ENCODE assay signal across 8 cellular contexts in genomic region chr1:246506785-246507639, GRCh38. TPM values are rescaled to one million over a fixed set of nuclear protein-coding genes. Genes with fewer than 3 reads are reported as not detected.
DNase-seq lines count a peak whose midpoint lies in the region; ATAC-seq and TF ChIP-seq lines count a peak whose summit lies in the region.

SMYD3 (minus strand) TSS chr1:246507279.

- H3K36me3 ChIP-seq in BE2C, result peaks cover 3% of the 10 kb centered on the region; the same call in 1 of the 2 replicates
- no peaks in the 10 kb centered on the region for H3K36me3 ChIP-seq in right lobe of liver

- DNase-seq in BE2C, result peak; percentile 87
- peak; percentile 82 for DNase-seq in NCI-H460 (ENCODE audit: extremely low read depth, low read depth)
- peak; percentile 78 for DNase-seq in activated CD4-positive, alpha-beta T cell treated with anti-CD3 and anti-CD28 coated beads for 48 hours
- DNase-seq in right lobe of liver, result peak; percentile 80 to 86 (median 84)
- DNase-seq in stimulated activated CD4-positive, alpha-beta T cell treated with anti-CD3 and anti-CD28 coated beads, Interleukin-4, amount 100 ng/mL, for 4 hours, result peak; percentile 66 to 71

- H3K27me3 ChIP-seq in BE2C, result no peaks in the 10 kb centered on the region
- H3K27me3 ChIP-seq in right lobe of liver, result no peaks in the 10 kb centered on the region

- H3K27ac Mint-ChIP-seq in dendritic cell treated with granulocyte-macrophage colony-stimulating factor and Interleukin-4, amounts not matched to agents 40 ng/mL and 50 ng/mL, for 4 days, result peak within 1 kb of the TSS; percentile 72

- H3K4me1 Mint-ChIP-seq in dendritic cell treated with granulocyte-macrophage colony-stimulating factor and Interleukin-4, amounts not matched to agents 40 ng/mL and 50 ng/mL, for 4 days (ENCODE audit: low read depth), result peaks cover 20% of the 10 kb centered on the region

- H3K27ac ChIP-seq in right lobe of liver, result peak within 1 kb of the TSS in 1 of 3 donors; percentile 3

- TF ChIP-seq POLR2A in GM19099 (IDR thresholded peaks at IDR 0.05; ENCODE audit: extremely low read depth, insufficient read length, low read depth) (peak; percentile 71), right lobe of liver (IDR thresholded peaks at IDR 0.05) (peak; percentile 26)

- H3K36me3 Mint-ChIP-seq in dendritic cell treated with granulocyte-macrophage colony-stimulating factor and Interleukin-4, amounts not matched to agents 40 ng/mL and 50 ng/mL, for 4 days (ENCODE audit: low read depth), result peaks cover 6% of the 10 kb centered on the region

- no peaks in the 10 kb centered on the region for H3K9me3 Mint-ChIP-seq in dendritic cell treated with granulocyte-macrophage colony-stimulating factor and Interleukin-4, amounts not matched to agents 40 ng/mL and 50 ng/mL, for 4 days

- peak within 1 kb of the TSS; percentile 85 for H3K4me3 Mint-ChIP-seq in dendritic cell treated with granulocyte-macrophage colony-stimulating factor and Interleukin-4, amounts not matched to agents 40 ng/mL and 50 ng/mL, for 4 days

- intact Hi-C loops in dendritic cell treated with granulocyte-macrophage colony-stimulating factor and Interleukin-4, amounts not matched to agents 40 ng/mL and 50 ng/mL, for 4 days (cut with micrococcal nuclease), result no loop called here
- intact Hi-C loops in right lobe of liver (cut with DNase I), result loop anchor here in 1 of 2 donors (10.0 kb wide), 1 partner anchor 188 kb away; no protein-coding TSS in a partner anchor

- TF ChIP-seq CTCF in BE2C (IDR thresholded peaks at IDR 0.05; ENCODE audit: low read depth, low read length) (0 out of 2 replicates have a peak, but pooled peaks have one; percentile 2), right lobe of liver (IDR thresholded peaks at IDR 0.05) (peak in 2 of 4 donors; percentile 26 to 27)

- ATAC-seq in HG03378 (IDR thresholded peaks at IDR 0.05; ENCODE audit: unreplicated experiment) (peak; percentile 82), right lobe of liver (peak; percentile 97 to 99 (median 99))

- H3K4me1 ChIP-seq in BE2C (no peaks in the 10 kb centered on the region), right lobe of liver (no peaks in the 10 kb centered on the region)

- under 1% methylated on average over 32 of the region's 82 CpGs for WGBS in right lobe of liver (ENCODE audit: insufficient coverage, low coverage, low lambda C conversion rate, missing lambda C conversion rate)

- peaks cover 9% of the 10 kb centered on the region for H3K27me3 Mint-ChIP-seq in dendritic cell treated with granulocyte-macrophage colony-stimulating factor and Interleukin-4, amounts not matched to agents 40 ng/mL and 50 ng/mL, for 4 days

- peak within 1 kb of the TSS; percentile 86 for H3K4me3 ChIP-seq in BE2C (ENCODE audit: low read depth, low read length)
- peak within 1 kb of the TSS; percentile 75 to 91 (median 89) for H3K4me3 ChIP-seq in right lobe of liver

- no peaks in the 10 kb centered on the region for H3K9me3 ChIP-seq in BE2C
- no peaks in the 10 kb centered on the region for H3K9me3 ChIP-seq in right lobe of liver

RNA-seq across cellular contexts. Expression of gene SMYD3, which starts in this region (rescaled TPM):
- polyA plus RNA-seq in BE2C (2012; ENCODE audit: insufficient read depth, insufficient read length, low read depth), result 149 TPM
- total RNA-seq in NCI-H460 (2014; rRNA removed; shearing (Covaris generic)), result 334 and 348 TPM in 2 replicates
- polyA plus RNA-seq in NCI-H460 (2014; cell fraction: nucleus; rRNA removed), result 96.9 and 110 TPM in 2 replicates
- total RNA-seq in right lobe of liver, result 10 to 100 TPM in 1 of 6 experiments, 1 to 10 TPM in 5; 6.3 to 10.0 (median 6.6) TPM

Comparison
In these comparisons a context has a peak if more than half of its experiments do, and no peak if none do; other contexts are left out.
1. RNA of gene SMYD3 (total RNA-seq): 334 to 348 TPM in NCI-H460; 6.3 to 10.0 TPM in right lobe of liver; every median in the first group is over 10 times any median in the second.
2. Peak in every context shown above with its lines, with median percentiles within 50 percentile points of each other: DNase-seq.